Comparison of ENCODE assay signal across 25 cellular contexts in the genomic region with DNA sequence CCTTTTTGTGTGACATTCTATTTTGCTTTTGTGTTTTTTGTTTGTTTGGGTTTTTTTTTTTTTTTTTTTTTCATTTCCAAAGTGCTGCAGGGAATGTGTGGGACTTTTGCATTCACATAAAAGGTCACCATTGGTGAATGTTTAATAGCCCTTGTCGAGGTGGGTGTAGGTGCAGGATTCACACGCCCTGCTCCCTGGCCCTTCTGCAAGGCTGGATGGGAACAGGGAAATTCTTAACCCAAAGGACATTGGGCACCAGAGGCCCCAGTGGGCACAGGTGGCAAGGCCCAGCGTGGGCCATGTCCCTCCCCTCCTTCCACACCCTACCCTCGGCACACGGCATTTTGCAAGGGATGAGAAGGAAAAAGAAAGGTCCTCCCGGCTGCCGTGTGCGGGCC. TPM values are rescaled to one million over a fixed set of nuclear protein-coding genes. Genes with fewer than 3 reads are reported as not detected.
DNase-seq lines count a peak whose midpoint lies in the region; ATAC-seq and TF ChIP-seq lines count a peak whose summit lies in the region.
"Had no signal": no experiment of that assay in that cellular context is flagged by ENCODE, and none has a peak within 500 bp of the region (broad histone marks: within the 10 kb centered on the region; RNA-seq: fewer than 3 reads in every experiment).

No MANE protein-coding gene starts in this region.

- no peak for ATAC-seq in GM21737 (IDR thresholded peaks at IDR 0.05; ENCODE audit: unreplicated experiment)
- ATAC-seq in psoas muscle, result no peak
- ATAC-seq: activated CD4-positive, CD25-positive, alpha-beta regulatory T cell treated with anti-CD3 and anti-CD28 coated beads, Interleukin-2, amount 50 U/mL, for 24 hours; activated CD8-positive, alpha-beta T cell treated with anti-CD3 and anti-CD28 coated beads for 36 hours; CD8-positive, alpha-beta T cell; left lobe of liver; SK-N-SH treated with all-trans-retinoic acid at 6 μM for 48 hours had no signal

- 66 to 69% (median 69%) methylated on average over 8 of the region's 8 CpGs for WGBS in psoas muscle, 3 donors

- intact Hi-C loops in psoas muscle (cut with DNase I), result no loop called here

- peaks cover 0 to 26% (median 0%) of the 10 kb centered on the region in 11 experiments; a peak in 9 of 22 replicates for H3K27me3 ChIP-seq in BLaER1 treated with 17β-estradiol and CSF1 and Interleukin-3, amounts not matched to agents 10 nM and 100 nM
- peaks cover 0 to 29% (median 2%) of the 10 kb centered on the region in 3 donors for H3K27me3 ChIP-seq in psoas muscle (ENCODE audit: insufficient read depth in 3 of 3, low read length in 2 of 3)
- H3K27me3 ChIP-seq: adrenal gland had no signal

- no peak overlapping the region for H3K27ac ChIP-seq in BLaER1 treated with 17β-estradiol and CSF1 and Interleukin-3, amounts not matched to agents 10 nM and 100 nM
- no peak overlapping the region for H3K27ac ChIP-seq in psoas muscle
- H3K27ac ChIP-seq: adrenal gland had no signal

- 0 out of 22 replicates have a peak overlapping the region, but pooled peaks of 1 of the 11 experiments have one; percentile 10 for H3K9ac ChIP-seq in BLaER1 treated with 17β-estradiol and CSF1 and Interleukin-3, amounts not matched to agents 10 nM and 100 nM

- 0 out of 22 replicates have a peak, but pooled peaks cover 0 to 7% (median 0%) of the 10 kb centered on the region in 11 experiments for H3K9me3 ChIP-seq in BLaER1 treated with 17β-estradiol and CSF1 and Interleukin-3, amounts not matched to agents 10 nM and 100 nM (replicated peaks in 1 of 11)
- H3K9me3 ChIP-seq in psoas muscle, result no peaks in the 10 kb centered on the region
- H3K9me3 ChIP-seq: adrenal gland, HAP-1 had no signal

- no peak for TF ChIP-seq CTCF in brain (conservative IDR thresholded peaks at IDR 0.05)
- no peak for TF ChIP-seq CTCF in progenitor cell of endocrine pancreas (IDR thresholded peaks at IDR 0.05; ENCODE audit: unreplicated experiment)
- no peak for TF ChIP-seq CTCF in psoas muscle (IDR thresholded peaks at IDR 0.05)

- H3K27ac Mint-ChIP-seq in brain (peak overlapping the region; percentile 91 to 99 (median 95)), progenitor cell of endocrine pancreas (peak overlapping the region; percentile 89)
- H3K27ac Mint-ChIP-seq: activated CD8-positive, alpha-beta T cell treated with anti-CD3 and anti-CD28 coated beads for 36 hours; activated naive CD4-positive, alpha-beta T cell treated with anti-CD3 and anti-CD28 coated beads, Interleukin-2, amount 10 ng/mL, durations not matched to agents 7 days and 5 days; activated T-helper 1 cell treated with anti-CD3 and anti-CD28 coated beads, Interleukin-12 subunit alpha, Interleukin-12 subunit beta, Interleukin-2, Interleukin-4 antibody, amounts not matched to agents 30 ng/mL and 10 ng/mL and 1 ng/mL, durations not matched to agents 14 hours and 24 hours and 36 hours; CD8-positive, alpha-beta T cell; naive B cell had no signal

- H3K9me3 Mint-ChIP-seq in brain (peaks cover 0 to 25% (median 20%) of the 10 kb centered on the region in 5 experiments), progenitor cell of endocrine pancreas (ENCODE audit: low read depth) (no peaks in the 10 kb centered on the region)
- H3K9me3 Mint-ChIP-seq: activated CD8-positive, alpha-beta T cell treated with anti-CD3 and anti-CD28 coated beads for 36 hours; activated T-helper 1 cell treated with anti-CD3 and anti-CD28 coated beads, Interleukin-12 subunit alpha, Interleukin-12 subunit beta, Interleukin-2, Interleukin-4 antibody, amounts not matched to agents 30 ng/mL and 10 ng/mL and 1 ng/mL, durations not matched to agents 14 hours and 24 hours and 36 hours; CD8-positive, alpha-beta T cell had no signal

- H3K36me3 Mint-ChIP-seq in brain (no peaks in the 10 kb centered on the region), progenitor cell of endocrine pancreas (ENCODE audit: insufficient read depth) (no peaks in the 10 kb centered on the region)
- H3K36me3 Mint-ChIP-seq: activated naive CD4-positive, alpha-beta T cell treated with anti-CD3 and anti-CD28 coated beads, Interleukin-2, amount 10 ng/mL, durations not matched to agents 7 days and 5 days; CD8-positive, alpha-beta T cell; naive B cell had no signal

- H3K4me1 ChIP-seq in BLaER1 treated with 17β-estradiol and CSF1 and Interleukin-3, amounts not matched to agents 10 nM and 100 nM, result peaks cover 31 to 81% (median 71%) of the 10 kb centered on the region in 10 experiments
- no peaks in the 10 kb centered on the region for H3K4me1 ChIP-seq in psoas muscle
- H3K4me1 ChIP-seq: HAP-1 had no signal

- DNase-seq in left kidney (ENCODE audit: low read depth, low spot score), result peak; percentile 59
- no peak for DNase-seq in progenitor cell of endocrine pancreas (ENCODE audit: low spot score, unreplicated experiment)
- no peak for DNase-seq in OCI-M2 (lab: John Stamatoyannopoulos, UW; ENCODE audit: unreplicated experiment)
- no peak for DNase-seq in cerebellum (ENCODE audit: low spot score)
- DNase-seq in psoas muscle, result no peak
- DNase-seq: activated CD8-positive, alpha-beta memory T cell treated with anti-CD3 and anti-CD28 coated beads, Interleukin-2, amount 50 U/mL, for 48 hours; activated CD8-positive, alpha-beta T cell treated with anti-CD3 and anti-CD28 coated beads for 36 hours; activated naive CD4-positive, alpha-beta T cell treated with anti-CD3 and anti-CD28 coated beads, Interleukin-2, amount 10 ng/mL, durations not matched to agents 7 days and 5 days; adrenal gland; CD8-positive, alpha-beta T cell; mesendoderm; naive B cell; NCI-H1436 treated with DMSO at 0.1 percent for 48 hours; Right ventricle myocardium superior; stimulated activated CD4-positive, alpha-beta T cell treated with anti-CD3 and anti-CD28 coated beads, Interleukin-15, amount 100 ng/mL, for 24 hours; stimulated activated CD4-positive, alpha-beta T cell treated with anti-CD3 and anti-CD28 coated beads, Interleukin-4, amount 100 ng/mL, for 4 hours; T-helper 2 cell had no signal

- H3K4me3 Mint-ChIP-seq in brain (peak overlapping the region in 2 of 5 experiments; percentile 32 to 34), progenitor cell of endocrine pancreas (ENCODE audit: low read depth) (peak overlapping the region; percentile 30)
- H3K4me3 Mint-ChIP-seq: activated CD8-positive, alpha-beta T cell treated with anti-CD3 and anti-CD28 coated beads for 36 hours; activated naive CD4-positive, alpha-beta T cell treated with anti-CD3 and anti-CD28 coated beads, Interleukin-2, amount 10 ng/mL, durations not matched to agents 7 days and 5 days; activated T-helper 1 cell treated with anti-CD3 and anti-CD28 coated beads, Interleukin-12 subunit alpha, Interleukin-12 subunit beta, Interleukin-2, Interleukin-4 antibody, amounts not matched to agents 30 ng/mL and 10 ng/mL and 1 ng/mL, durations not matched to agents 14 hours and 24 hours and 36 hours; CD8-positive, alpha-beta T cell had no signal

- H3K36me3 ChIP-seq in BLaER1 treated with 17β-estradiol and CSF1 and Interleukin-3, amounts not matched to agents 10 nM and 100 nM, result no peaks in the 10 kb centered on the region
- H3K36me3 ChIP-seq in psoas muscle (ENCODE audit: insufficient read depth in 1 of 2, low read depth in 1 of 2), result no peaks in the 10 kb centered on the region
- H3K36me3 ChIP-seq: adrenal gland, HAP-1 had no signal

- H3K27me3 Mint-ChIP-seq in brain (peaks cover 4% of the 10 kb centered on the region), progenitor cell of endocrine pancreas (peaks cover 10% of the 10 kb centered on the region)

- peaks cover 46% of the 10 kb centered on the region for H3K4me1 Mint-ChIP-seq in brain
- H3K4me1 Mint-ChIP-seq in progenitor cell of endocrine pancreas (ENCODE audit: low read depth), result peaks cover 25% of the 10 kb centered on the region
- H3K4me1 Mint-ChIP-seq: activated naive CD4-positive, alpha-beta T cell treated with anti-CD3 and anti-CD28 coated beads, Interleukin-2, amount 10 ng/mL, durations not matched to agents 7 days and 5 days had no signal

- H3K4me2 ChIP-seq in BLaER1 treated with 17β-estradiol and CSF1 and Interleukin-3, amounts not matched to agents 10 nM and 100 nM, result peak overlapping the region in 6 of 11 experiments; percentile 52 to 99 (median 98); a peak in 10 of 22 replicates

- no peak overlapping the region for H3K4me3 ChIP-seq in BLaER1 treated with 17β-estradiol and CSF1 and Interleukin-3, amounts not matched to agents 10 nM and 100 nM
- H3K4me3 ChIP-seq in psoas muscle, result no peak overlapping the region
- H3K4me3 ChIP-seq: adrenal gland, HAP-1 had no signal

- H4K20me1 ChIP-seq in BLaER1 treated with 17β-estradiol and CSF1 and Interleukin-3, amounts not matched to agents 10 nM and 100 nM, result no peaks in the 10 kb centered on the region; a peak in 1 of 22 replicates

RNA-seq across cellular contexts. Expression of a gene that starts 50.4 kb away (rescaled TPM):
- polyA plus RNA-seq in brain (ENCODE audit: insufficient read depth, low read depth, low replicate concordance), result 12.3 TPM
- total RNA-seq in progenitor cell of endocrine pancreas, result 109 and 130 TPM in 2 replicates
- 35.2 TPM for total RNA-seq in cerebellum
- 10 to 100 TPM in 3 of 4 donors, 1 to 10 TPM in 1; 8.7 to 15.4 (median 12.3) TPM for total RNA-seq in psoas muscle
- 1 to 10 TPM; 1.8 to 3.8 (median 2.9) TPM for polyA plus RNA-seq in psoas muscle
